ENCODE assay signal across 13 cellular contexts in genomic region chr17:45406107-45406506, GRCh38. TPM values are rescaled to one million over a fixed set of nuclear protein-coding genes. Genes with fewer than 3 reads are reported as not detected.
DNase-seq lines count a peak whose midpoint lies in the region; ATAC-seq and TF ChIP-seq lines count a peak whose summit lies in the region.
"Had no signal": no experiment of that assay in that cellular context is flagged by ENCODE, and none has a peak within 500 bp of the region (broad histone marks: within the 10 kb centered on the region; RNA-seq: fewer than 3 reads in every experiment).

No MANE protein-coding gene starts in this region.

- H3K4me1 ChIP-seq in Peyer's patch, result peaks cover 14 to 52% (median 28%) of the 10 kb centered on the region in 4 donors
- peaks cover 3% of the 10 kb centered on the region for H3K4me1 ChIP-seq in iPS-18a (ENCODE audit: control insufficient read depth, low read depth, low read length)
- peaks cover 0 to 19% (median 8%) of the 10 kb centered on the region in 3 donors for H3K4me1 ChIP-seq in gastroesophageal sphincter
- H3K4me1 ChIP-seq in effector memory CD4-positive, alpha-beta T cell (ENCODE audit: control insufficient read depth, insufficient read depth, low read length, poor library complexity, severe bottlenecking), result peaks cover 21% of the 10 kb centered on the region

- no peaks in the 10 kb centered on the region for H3K27me3 ChIP-seq in H7 (ENCODE audit: control insufficient read depth, insufficient read depth, low read length)
- H3K27me3 ChIP-seq in Peyer's patch, result no peaks in the 10 kb centered on the region
- peaks cover 5% of the 10 kb centered on the region for H3K27me3 ChIP-seq in iPS-18a (ENCODE audit: control insufficient read depth, insufficient read depth, low read length)
- H3K27me3 ChIP-seq in gastroesophageal sphincter, result peaks cover 15% of the 10 kb centered on the region
- H3K27me3 ChIP-seq in effector memory CD4-positive, alpha-beta T cell (replicated peaks; ENCODE audit: control insufficient read depth, insufficient read depth, low read length, poor library complexity, severe bottlenecking), result no peaks in the 10 kb centered on the region

- peak overlapping the region; percentile 24 for H3K9ac ChIP-seq in iPS-18a (ENCODE audit: low read length)

- TF ChIP-seq POLR2A in Peyer's patch (IDR thresholded peaks at IDR 0.05), result no peak
- TF ChIP-seq POLR2A in gastroesophageal sphincter (IDR thresholded peaks at IDR 0.05), result no peak

- DNase-seq in H7, result no peak
- DNase-seq in Peyer's patch, result no peak
- no peak for DNase-seq in retinal pigment epithelial cell (ENCODE audit: low read depth)
- DNase-seq in stimulated activated CD4-positive, alpha-beta T cell treated with anti-CD3 and anti-CD28 coated beads, Interleukin-15, amount 100 ng/mL, for 24 hours, result no peak
- DNase-seq in effector memory CD4-positive, alpha-beta T cell, result no peak
- DNase-seq in OCI-M1 (lab: John Stamatoyannopoulos, UW), result no peak
- DNase-seq: activated CD8-positive, alpha-beta T cell treated with anti-CD3 and anti-CD28 coated beads for 36 hours; activated naive CD4-positive, alpha-beta T cell treated with anti-CD3 and anti-CD28 coated beads, Interleukin-2, amount 10 ng/mL, durations not matched to agents 7 days and 5 days; COR-L47; sigmoid colon; tibial artery had no signal

- ATAC-seq in gastroesophageal sphincter, result no peak
- ATAC-seq: activated CD8-positive, alpha-beta T cell treated with anti-CD3 and anti-CD28 coated beads for 36 hours had no signal

- TF ChIP-seq CTCF in Peyer's patch (IDR thresholded peaks at IDR 0.05), result no peak
- no peak for TF ChIP-seq CTCF in retinal pigment epithelial cell (conservative IDR thresholded peaks at IDR 0.05; ENCODE audit: low read depth, low read length)
- TF ChIP-seq CTCF in gastroesophageal sphincter (IDR thresholded peaks at IDR 0.05), result no peak

- H3K36me3 ChIP-seq in H7 (replicated peaks; ENCODE audit: control insufficient read depth, insufficient read depth, low read length) (peaks cover 1% of the 10 kb centered on the region; the same call in 1 of the 2 replicates), Peyer's patch (peaks cover 0 to 48% (median 0%) of the 10 kb centered on the region in 3 donors), iPS-18a (ENCODE audit: control insufficient read depth, low read depth, low read length) (no peaks in the 10 kb centered on the region), gastroesophageal sphincter (peaks cover 0 to 47% of the 10 kb centered on the region in 2 donors)
- peaks cover 45% of the 10 kb centered on the region for H3K36me3 ChIP-seq in effector memory CD4-positive, alpha-beta T cell (ENCODE audit: control insufficient read depth, insufficient read depth, low read length)
- H3K36me3 ChIP-seq: sigmoid colon had no signal

- H3K27ac ChIP-seq in Peyer's patch (peak overlapping the region; percentile 89 to 97 (median 92)), iPS-18a (ENCODE audit: low read length) (no peak overlapping the region), gastroesophageal sphincter (no peak overlapping the region)
- H3K27ac ChIP-seq in effector memory CD4-positive, alpha-beta T cell (ENCODE audit: insufficient read depth, low read length, poor library complexity, severe bottlenecking), result no peak overlapping the region
- H3K27ac ChIP-seq: sigmoid colon, tibial artery had no signal

- H3K9me3 ChIP-seq in Peyer's patch (no peaks in the 10 kb centered on the region), iPS-18a (ENCODE audit: control insufficient read depth, low read depth, low read length) (no peaks in the 10 kb centered on the region), gastroesophageal sphincter (no peaks in the 10 kb centered on the region)
- H3K9me3 ChIP-seq in effector memory CD4-positive, alpha-beta T cell (ENCODE audit: control insufficient read depth, low read length), result no peaks in the 10 kb centered on the region
- H3K9me3 ChIP-seq: sigmoid colon, tibial artery had no signal

- TF ChIP-seq EP300 in gastroesophageal sphincter (IDR thresholded peaks at IDR 0.05), result no peak

- 65 to 70% methylated on average over 5 to 6 of the region's 7 CpGs for WGBS in gastroesophageal sphincter (ENCODE audit: low coverage in 1 of 2), 2 donors

- peak overlapping the region; percentile 52 for H3K4me3 ChIP-seq in H7 (ENCODE audit: insufficient read depth, low read depth, low read length)
- peak overlapping the region in 3 of 4 donors; percentile 8 to 53 (median 48) for H3K4me3 ChIP-seq in Peyer's patch
- peak overlapping the region; percentile 64 for H3K4me3 ChIP-seq in iPS-18a (ENCODE audit: low read length)
- peak overlapping the region; percentile 49 for H3K4me3 ChIP-seq in retinal pigment epithelial cell (ENCODE audit: low read length)
- peak overlapping the region in 1 of 2 donors; percentile 41 for H3K4me3 ChIP-seq in gastroesophageal sphincter
- no peak overlapping the region for H3K4me3 ChIP-seq in effector memory CD4-positive, alpha-beta T cell (ENCODE audit: insufficient read depth, low read depth, low read length, poor library complexity, severe bottlenecking)

RNA-seq across cellular contexts. Expression of gene ARHGAP27, which starts 26.6 kb away (rescaled TPM):
- total RNA-seq in H7 (2014; rRNA removed; shearing (Covaris generic)), result 4.5 and 5.4 TPM in 2 replicates
- total RNA-seq in Peyer's patch (100 to 1,000 TPM; 112 to 385 (median 258) TPM), gastroesophageal sphincter (10 to 100 TPM; 11.6 to 18.1 (median 12.8) TPM)

Comparison
In these comparisons a context has a peak if more than half of its experiments do, and no peak if none do; other contexts are left out.
1. H3K27ac ChIP-seq: peak in Peyer's patch (4 of 4); none in iPS-18a (single experiment), gastroesophageal sphincter (0 of 4) and effector memory CD4-positive, alpha-beta T cell (single experiment).
2. RNA of gene ARHGAP27, which starts 26.6 kb away (total RNA-seq): 112 to 385 TPM in Peyer's patch; 11.6 to 18.1 TPM in gastroesophageal sphincter and 4.5 to 5.4 TPM in H7; every median in the first group is over 4 times any median in the second.